ENCODE assay signal across 22 cellular contexts in genomic region chr6:153949606-153950005, GRCh38.
"Had no signal": no experiment of that assay in that cellular context is flagged by ENCODE, and none has a peak within 500 bp of the region (broad histone marks: within the 10 kb centered on the region; RNA-seq: fewer than 3 reads in every experiment).

No MANE protein-coding gene starts in this region.

- DNase-seq: dermis blood vessel endothelial cell; dorsolateral prefrontal cortex; effector CD8-positive, alpha-beta T cell; effector memory CD8-positive, alpha-beta T cell; endodermal cell; erythroblast; esophagus squamous epithelium; foreskin fibroblast; foreskin melanocyte; gastrocnemius medialis; glutamatergic neuron; head of caudate nucleus; heart right ventricle; hippocampal formation; left cardiac atrium; left lung; left ventricle myocardium superior; lower lobe of right lung; mesenchymal stem cell; mucosa of descending colon; naive B cell had no signal

- H3K4me3 ChIP-seq: coronary artery, dorsolateral prefrontal cortex, esophagus squamous epithelium, gastrocnemius medialis, heart right ventricle, left lung, lower lobe of right lung, mucosa of descending colon had no signal
